In the genomic region with DNA sequence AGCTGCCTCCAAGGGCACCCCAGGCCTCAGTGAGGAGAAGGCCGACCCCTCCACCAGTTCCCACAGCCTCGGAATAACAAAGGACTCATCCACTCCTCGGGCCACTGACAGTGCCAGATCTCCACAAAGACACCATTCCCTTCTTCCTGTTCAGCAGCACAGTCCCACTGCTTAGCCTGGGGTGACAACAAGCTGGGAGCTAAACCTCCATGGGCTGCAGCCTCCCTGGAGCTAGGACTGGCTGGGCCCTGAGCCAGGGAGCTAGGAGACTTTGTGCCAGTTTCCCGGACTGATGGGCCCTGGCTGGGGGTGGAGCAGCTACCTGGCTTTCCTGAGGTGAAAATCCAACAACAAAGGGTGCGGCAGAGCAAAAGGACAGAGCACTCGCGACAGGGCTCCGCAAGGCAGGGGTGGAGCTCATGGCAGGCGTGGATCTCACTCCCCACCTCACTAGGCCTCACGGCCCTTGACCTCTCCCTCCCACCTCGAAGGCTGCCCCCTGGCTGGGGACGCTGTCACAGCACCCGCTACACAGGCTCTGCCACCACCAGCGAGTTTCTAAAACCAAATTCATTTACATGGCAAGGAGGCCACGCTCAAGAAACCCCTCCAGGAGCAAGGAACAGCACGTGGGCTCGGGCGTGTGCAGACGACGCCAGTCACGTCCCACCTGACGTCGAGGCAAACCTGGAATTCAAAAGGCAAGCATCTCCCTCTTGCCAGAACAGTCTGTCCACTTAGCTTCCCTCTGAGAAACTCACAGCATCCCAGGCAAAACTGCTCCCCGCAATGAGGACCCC, we compare ENCODE assay signal across 8 cellular contexts. TPM values are rescaled to one million over a fixed set of nuclear protein-coding genes. Genes with fewer than 3 reads are reported as not detected.
DNase-seq lines count a peak whose midpoint lies in the region; ATAC-seq and TF ChIP-seq lines count a peak whose summit lies in the region.

No MANE protein-coding gene starts in this region.

- H3K4me1 Mint-ChIP-seq in activated T-cell treated with anti-CD3 and anti-CD28 coated beads, Interleukin-2, amount 50 U/mL, for 24 hours (ENCODE audit: low read depth), result peaks cover 38% of the 10 kb centered on the region

- H3K4me3 ChIP-seq in HEK293 (ENCODE audit: low read depth, low read length), result no peak overlapping the region
- H3K4me3 ChIP-seq in aorta (ENCODE audit: low read length in 2 of 2), result no peak overlapping the region
- no peak overlapping the region for H3K4me3 ChIP-seq in prostate gland

- H3K4me3 Mint-ChIP-seq in activated T-cell treated with anti-CD3 and anti-CD28 coated beads, Interleukin-2, amount 50 U/mL, for 24 hours, result peak overlapping the region; percentile 79

- peaks cover 20% of the 10 kb centered on the region for H3K36me3 Mint-ChIP-seq in activated T-cell treated with anti-CD3 and anti-CD28 coated beads, Interleukin-2, amount 50 U/mL, for 24 hours (ENCODE audit: low read depth)

- H3K27ac ChIP-seq in HEK293 (ENCODE audit: extremely low read depth, low read depth, low read length) (peak overlapping the region; percentile 31; the same call in 1 of the 2 replicates), aorta (ENCODE audit: low read depth in 1 of 2, low read length in 2 of 2) (no peak overlapping the region), prostate gland (no peak overlapping the region)

- ATAC-seq in aorta (ENCODE audit: low FRiP score) (peak; percentile 37), HG03097 (IDR thresholded peaks at IDR 0.05; ENCODE audit: low FRiP score, unreplicated experiment) (no peak)

- CTCF ChIA-PET in HEK293 (lab: Yijun Ruan, JAX), result no interaction called here

- DNase-seq in D341Med (ENCODE audit: low spot score), result peak; percentile 47
- DNase-seq in activated T-cell treated with anti-CD3 and anti-CD28 coated beads, Interleukin-2, amount 50 U/mL, for 24 hours, result no peak
- DNase-seq in left kidney (ENCODE audit: low read depth, low spot score), result peak; percentile 44
- peak; percentile 44 to 68 for DNase-seq in aorta
- no peak for DNase-seq in NCI-H1694 treated with DMSO at 0.1 percent for 48 hours (lab: John Stamatoyannopoulos, UW)
- DNase-seq in prostate gland (ENCODE audit: low spot score), result no peak

- H3K27me3 ChIP-seq in aorta (ENCODE audit: control insufficient read depth in 1 of 2, insufficient read depth in 2 of 2, low read length in 1 of 2), result no peaks in the 10 kb centered on the region
- H3K27me3 ChIP-seq in prostate gland (replicated peaks; ENCODE audit: insufficient read depth), result no peaks in the 10 kb centered on the region

- no peak for TF ChIP-seq CTCF in HEK293 (tag by site-specific recombination; IDR thresholded peaks at IDR 0.05)
- peak in 1 of 4 experiments; percentile 40 for TF ChIP-seq CTCF in prostate gland (IDR thresholded peaks at IDR 0.05)

- no peaks in the 10 kb centered on the region for H3K9me3 Mint-ChIP-seq in activated T-cell treated with anti-CD3 and anti-CD28 coated beads, Interleukin-2, amount 50 U/mL, for 24 hours

- H3K4me1 ChIP-seq in HEK293 (ENCODE audit: control insufficient read depth, insufficient read depth, low read length) (no peaks in the 10 kb centered on the region), aorta (ENCODE audit: control insufficient read depth in 1 of 2, insufficient read depth in 2 of 2, low read length in 2 of 2) (no peaks in the 10 kb centered on the region), prostate gland (replicated peaks) (no peaks in the 10 kb centered on the region)

- H3K27me3 Mint-ChIP-seq in activated T-cell treated with anti-CD3 and anti-CD28 coated beads, Interleukin-2, amount 50 U/mL, for 24 hours, result no peaks in the 10 kb centered on the region

- no peak for TF ChIP-seq POLR2A in prostate gland (IDR thresholded peaks at IDR 0.05)

- H3K27ac Mint-ChIP-seq in activated T-cell treated with anti-CD3 and anti-CD28 coated beads, Interleukin-2, amount 50 U/mL, for 24 hours, result peak overlapping the region; percentile 92

- H3K36me3 ChIP-seq in HEK293 (ENCODE audit: control insufficient read depth in 2 of 2, insufficient read depth in 1 of 2, low read length in 2 of 2) (peaks cover 0 to 11% of the 10 kb centered on the region in 2 experiments; a peak in 2 of 3 replicates), aorta (ENCODE audit: control insufficient read depth in 1 of 2, insufficient read depth in 2 of 2, low read length in 1 of 2) (no peaks in the 10 kb centered on the region), prostate gland (no peaks in the 10 kb centered on the region)

- no peaks in the 10 kb centered on the region for H3K9me3 ChIP-seq in HEK293 (ENCODE audit: control insufficient read depth, insufficient read depth, low read depth, low read length)
- H3K9me3 ChIP-seq in aorta (ENCODE audit: control insufficient read depth, low read length), result no peaks in the 10 kb centered on the region
- H3K9me3 ChIP-seq in prostate gland, result no peaks in the 10 kb centered on the region

- POLR2A ChIA-PET in HEK293 (lab: Yijun Ruan, JAX), result no interaction called here

- 71 to 75% methylated on average over 24 of the region's 24 CpGs for WGBS in aorta, 2 donors
- 52% methylated on average over 24 of the region's 24 CpGs for WGBS in prostate gland

- intact Hi-C loops in aorta (cut with DNase I), result no loop called here
- intact Hi-C loops in prostate gland (cut with DNase I), result loop anchor here (10.0 kb wide), 1 partner anchor 54 kb away; no protein-coding TSS in a partner anchor

TF ChIP-seq in HEK293, 187 proteins besides CTCF, POLR2A, EP300 and RAD21:
- TF ChIP-seq ZBTB7A (tag by site-specific recombination; IDR thresholded peaks at IDR 0.05; ENCODE audit: low read depth) (no peak), ZIC2 (tag by site-specific recombination; IDR thresholded peaks at IDR 0.05) (peak; percentile 66)

RNA-seq across cellular contexts. Expression of a gene that starts 13.8 kb away (rescaled TPM):
- total RNA-seq in aorta (10 to 100 TPM; 25.2 to 53.5 TPM), prostate gland (10 to 100 TPM; 40.3 to 67.1 TPM)
- polyA plus RNA-seq in aorta, result 10 to 100 TPM in 1 of 2 donors, 1 to 10 TPM in 1; 8.1 to 32.0 TPM

RNA-seq across cellular contexts. Expression of a gene that starts 20.0 kb away (rescaled TPM):
- total RNA-seq in aorta (10 to 100 TPM; 25.2 to 27.0 TPM), prostate gland (10 to 100 TPM; 15.0 to 31.2 TPM)
- polyA plus RNA-seq in aorta, result 10 to 100 TPM; 42.3 to 44.7 TPM

RNA-seq across cellular contexts. Expression of a gene that starts 45.4 kb away (rescaled TPM):
- total RNA-seq in aorta (10 to 100 TPM; 52.7 to 53.1 TPM), prostate gland (10 to 100 TPM; 31.1 to 47.4 TPM)
- 10 to 100 TPM; 26.3 to 56.3 TPM for polyA plus RNA-seq in aorta

RNA-seq across cellular contexts. Expression of a gene that starts 46.8 kb away (rescaled TPM):
- total RNA-seq in aorta (10 to 100 TPM; 15.5 to 74.5 TPM), prostate gland (10 to 100 TPM in 1 of 2 donors, 1 to 10 TPM in 1; 4.4 to 55.4 TPM)
- polyA plus RNA-seq in aorta, result 100 to 1,000 TPM in 1 of 2 donors, 10 to 100 TPM in 1; 41.2 to 120 TPM

Comparison
In these comparisons a context has a peak if more than half of its experiments do, and no peak if none do; other contexts are left out.
1. DNase-seq: peak in D341Med (single experiment), left kidney (single experiment) and aorta (2 of 2); none in activated T-cell treated with anti-CD3 and anti-CD28 coated beads, Interleukin-2, amount 50 U/mL, for 24 hours (single experiment), NCI-H1694 treated with DMSO at 0.1 percent for 48 hours (single experiment) and prostate gland (single experiment).